ENCODE assay signal across 9 cellular contexts in the genomic region with DNA sequence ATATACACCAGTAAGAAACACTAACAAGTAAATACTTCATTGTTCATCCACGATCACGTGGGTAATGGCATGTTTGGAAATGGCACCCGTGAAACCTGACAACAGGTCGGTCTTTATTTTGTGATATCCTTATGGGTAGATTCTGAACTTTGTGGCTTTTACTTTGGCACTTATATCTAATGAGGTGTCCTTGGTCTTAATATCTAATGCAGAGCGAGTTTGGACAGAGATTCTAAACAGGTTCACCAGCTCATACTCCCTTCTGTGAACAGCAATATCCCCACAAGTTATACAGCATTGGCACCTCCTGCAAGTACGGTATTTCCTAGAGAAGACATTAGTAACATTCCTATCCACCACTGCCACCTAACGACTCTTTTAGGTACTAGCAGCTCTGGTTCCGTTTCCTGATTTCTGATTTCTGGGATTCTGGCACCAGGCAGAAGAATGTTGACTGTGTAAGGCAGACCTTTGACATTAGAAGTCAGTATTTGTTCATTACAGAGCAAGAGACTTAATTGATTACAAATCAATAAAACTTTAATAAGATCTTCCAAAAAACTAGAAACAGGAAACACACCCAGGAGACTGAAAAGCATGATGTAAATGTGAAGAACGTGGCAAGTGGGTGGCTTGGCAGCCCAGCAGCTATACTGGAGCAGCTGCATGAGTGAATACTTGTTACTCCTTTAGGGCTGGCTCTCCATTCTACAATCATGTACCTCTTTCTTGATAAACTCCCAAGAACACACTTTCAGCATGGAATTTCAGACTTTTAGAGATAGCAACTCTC. TPM values are rescaled to one million over a fixed set of nuclear protein-coding genes. Genes with fewer than 3 reads are reported as not detected.
A peak's percentile ranks its signal among the peaks of the same experiment; 100 is the strongest.
DNase-seq lines count a peak whose midpoint lies in the region; ATAC-seq, FAIRE-seq and TF ChIP-seq lines count a peak whose summit lies in the region.
"Had no signal": no experiment of that assay in that cellular context is flagged by ENCODE, and none has a peak within 500 bp of the region (broad histone marks: within the 10 kb centered on the region; RNA-seq: fewer than 3 reads in every experiment).

No MANE protein-coding gene starts in this region.

- H3K27me3 ChIP-seq in HepG2 (ENCODE audit: control insufficient read depth in 1 of 2, insufficient read depth in 2 of 2, low read length in 2 of 2): no peaks in the 10 kb centered on the region; a peak in 1 of 5 replicates

- POLR2A ChIA-PET in HEK293T (lab: Yijun Ruan, JAX): interaction anchor here (0.7 to 4.0 kb wide), 7 partner anchors 9 to 348 kb away, joined by 3 to 33 read pairs (median 3); a partner anchor contains a TSS
- POLR2A ChIA-PET in HepG2 (lab: Yijun Ruan, JAX): interaction anchor here (0.7 to 3.4 kb wide), 10 partner anchors 10 to 348 kb away, joined by 3 to 51 read pairs (median 5); a partner anchor contains a TSS

- peaks cover 17 to 44% of the 10 kb centered on the region in 2 experiments for H3K36me3 ChIP-seq in HepG2 (replicated peaks in 1 of 2; ENCODE audit: control insufficient read depth in 1 of 2, insufficient read depth in 2 of 2, low read length in 2 of 2)

- FAIRE-seq in G401.6 (lab: Jason Lieb, UNC) (peak; percentile 94), HepG2 (lab: Jason Lieb, UNC) (peak; percentile 86)

- WGBS in HepG2 (ENCODE audit: low lambda C conversion rate): 29% methylated on average over 9 of the region's 9 CpGs

- peaks cover 7% of the 10 kb centered on the region for H3K4me1 Mint-ChIP-seq in stimulated activated naive CD8-positive, alpha-beta T cell treated with anti-CD3 and anti-CD28 coated beads, Interleukin-15, Interleukin-2, amounts not matched to agents 100 ng/mL and 50 ng/mL, for 24 hours (ENCODE audit: low read depth)

- TF ChIP-seq EP300 in HepG2 (IDR thresholded peaks at IDR 0.05; ENCODE audit: low read depth in 2 of 2, low read length in 2 of 2) (no peak), HepG2 (CRISPR knock-in tag; IDR thresholded peaks at IDR 0.05; ENCODE audit: borderline replicate concordance) (no peak)

- no peaks in the 10 kb centered on the region for H3K36me3 Mint-ChIP-seq in stimulated activated naive CD8-positive, alpha-beta T cell treated with anti-CD3 and anti-CD28 coated beads, Interleukin-15, Interleukin-2, amounts not matched to agents 100 ng/mL and 50 ng/mL, for 24 hours (ENCODE audit: low read depth)

- CTCF ChIA-PET in HEK293T (lab: Yijun Ruan, JAX): interaction anchor here (0.8 to 2.2 kb wide), 7 partner anchors 10 to 268 kb away, joined by 3 to 17 read pairs (median 7); no protein-coding TSS in a partner anchor
- CTCF ChIA-PET in HepG2 (lab: Yijun Ruan, JAX; ENCODE audit: low intra/inter-chr PET ratio, low total read pairs): interaction anchor here (0.8 to 4.7 kb wide), 5 partner anchors 8 to 81 kb away, joined by 3 to 70 read pairs (median 9); no protein-coding TSS in a partner anchor

- no peak overlapping the region for H3K9ac ChIP-seq in HepG2 (ENCODE audit: insufficient read depth, low read depth, low read length)

- H3K9me3 ChIP-seq in HepG2 (ENCODE audit: low read length): no peaks in the 10 kb centered on the region

- peak; percentile 88 for TF ChIP-seq RAD21 in HepG2 (CRISPR knock-in tag; IDR thresholded peaks at IDR 0.05)

- no TSS peak for BruUV-seq in HepG2 (replicated peaks; lab: Mats Ljungman, UMichigan)

- peak overlapping the region; percentile 37 for H3K27ac ChIP-seq in HepG2 (ENCODE audit: extremely low read length, insufficient read depth, low read length)

- H3K4me3 Mint-ChIP-seq in stimulated activated naive CD8-positive, alpha-beta T cell treated with anti-CD3 and anti-CD28 coated beads, Interleukin-15, Interleukin-2, amounts not matched to agents 100 ng/mL and 50 ng/mL, for 24 hours: peak overlapping the region; percentile 49
- H3K4me3 Mint-ChIP-seq: dendritic cell treated with granulocyte-macrophage colony-stimulating factor and Interleukin-4, amounts not matched to agents 40 ng/mL and 50 ng/mL, for 4 days had no signal

- H3K79me2 ChIP-seq in HepG2 (ENCODE audit: insufficient read depth, low read length): peaks cover 82% of the 10 kb centered on the region

- ATAC-seq in HepG2: peak; percentile 52
- no peak for ATAC-seq in HG02678 (IDR thresholded peaks at IDR 0.05; ENCODE audit: unreplicated experiment)

- no peaks in the 10 kb centered on the region for H3K9me3 Mint-ChIP-seq in stimulated activated naive CD8-positive, alpha-beta T cell treated with anti-CD3 and anti-CD28 coated beads, Interleukin-15, Interleukin-2, amounts not matched to agents 100 ng/mL and 50 ng/mL, for 24 hours
- H3K9me3 Mint-ChIP-seq: dendritic cell treated with granulocyte-macrophage colony-stimulating factor and Interleukin-4, amounts not matched to agents 40 ng/mL and 50 ng/mL, for 4 days had no signal

- DNase-seq in HEK293T (ENCODE audit: extremely low spot score): peak; percentile 65
- peak; percentile 55 for DNase-seq in NCI-H2107 (lab: John Stamatoyannopoulos, UW)
- peak; percentile 19 for DNase-seq in T-helper 9 cell
- DNase-seq in choroid plexus epithelial cell (ENCODE audit: low read depth): peak; percentile 85
- DNase-seq in HepG2 (ENCODE audit: low spot score): peak; percentile 84

- peaks cover 45% of the 10 kb centered on the region for H3K4me1 ChIP-seq in HepG2 (ENCODE audit: insufficient read depth, low read length)

- TF ChIP-seq POLR2A in HepG2 (IDR thresholded peaks at IDR 0.05; ENCODE audit: insufficient read depth in 1 of 2, low read depth in 2 of 2, low read length in 2 of 2): peak in 1 of 2 experiments; percentile 25; a peak in 1 of 4 replicates

- no peak overlapping the region for H2AFZ ChIP-seq in HepG2 (ENCODE audit: low read length)

- TF ChIP-seq CTCF in choroid plexus epithelial cell (conservative IDR thresholded peaks at IDR 0.05; ENCODE audit: low read depth, low read length) (peak; percentile 84), HepG2 (CRISPR knock-in tag; IDR thresholded peaks at IDR 0.05) (peak; percentile 93)

- no peak overlapping the region for H3K4me3 ChIP-seq in choroid plexus epithelial cell (ENCODE audit: low read depth, low read length)
- H3K4me3 ChIP-seq in HepG2 (replicated peaks in 1 of 3; ENCODE audit: insufficient read depth in 1 of 3, low read depth in 2 of 3, low read length in 3 of 3): peak overlapping the region in 2 of 3 experiments; percentile 2 to 32; a peak in 1 of 6 replicates

- H3K27ac Mint-ChIP-seq in stimulated activated naive CD8-positive, alpha-beta T cell treated with anti-CD3 and anti-CD28 coated beads, Interleukin-15, Interleukin-2, amounts not matched to agents 100 ng/mL and 50 ng/mL, for 24 hours: no peak overlapping the region
- H3K27ac Mint-ChIP-seq: dendritic cell treated with granulocyte-macrophage colony-stimulating factor and Interleukin-4, amounts not matched to agents 40 ng/mL and 50 ng/mL, for 4 days had no signal

- H3K4me2 ChIP-seq in HepG2 (ENCODE audit: low read depth, low read length): peak overlapping the region; percentile 59

- H3K27me3 Mint-ChIP-seq in stimulated activated naive CD8-positive, alpha-beta T cell treated with anti-CD3 and anti-CD28 coated beads, Interleukin-15, Interleukin-2, amounts not matched to agents 100 ng/mL and 50 ng/mL, for 24 hours: no peaks in the 10 kb centered on the region
- H3K27me3 Mint-ChIP-seq: dendritic cell treated with granulocyte-macrophage colony-stimulating factor and Interleukin-4, amounts not matched to agents 40 ng/mL and 50 ng/mL, for 4 days had no signal

- intact Hi-C loops in HepG2 (cut with micrococcal nuclease; ENCODE audit: unreplicated experiment): loop anchor here (1.0 to 2.0 kb wide), 5 partner anchors 28 to 284 kb away; no protein-coding TSS in a partner anchor

- H4K20me1 ChIP-seq in HepG2 (ENCODE audit: insufficient read depth, low read length): peaks cover 63% of the 10 kb centered on the region

- in situ Hi-C loops in HepG2 (cut with HindIII; ENCODE audit: extremely low pct_ligation_motif_present, low pct_unique_long_range_greater_than_20kb): loop anchor here (5.0 kb wide), 1 partner anchor 34 kb away; no protein-coding TSS in a partner anchor

RNA-seq across cellular contexts. Expression of a gene that starts 2.5 kb away (rescaled TPM):
- 50.4 and 83.6 TPM in 2 replicates for total RNA-seq in HepG2 (2016; rRNA removed; fragmentation: Illumina TruSeq; extraction: Trizol)
- total RNA-seq in HepG2 (2016; cell fraction: cytosol; rRNA removed; fragmentation: Illumina TruSeq; extraction: Trizol; ENCODE audit: low read depth): 23.2 and 27.0 TPM in 2 replicates
- 48.4 and 82.5 TPM in 2 replicates for total RNA-seq in HepG2 (2016; cell fraction: insoluble cytoplasmic fraction; rRNA removed; fragmentation: Illumina TruSeq; extraction: Trizol)
- 22.2 and 27.0 TPM in 2 replicates for total RNA-seq in HepG2 (2016; cell fraction: membrane; rRNA removed; fragmentation: Illumina TruSeq; extraction: Trizol)
- total RNA-seq in HepG2 (2016; cell fraction: nucleus; rRNA removed; fragmentation: Illumina TruSeq; extraction: Trizol): 69.5 and 76.6 TPM in 2 replicates
- polyA plus RNA-seq in HepG2 (2011; rRNA removed): 401 and 507 TPM in 2 replicates
- polyA plus RNA-seq in HepG2 (2011; cell fraction: cytosol; rRNA removed): 420 and 539 TPM in 2 replicates
- 150 and 205 TPM in 2 replicates for polyA plus RNA-seq in HepG2 (2011; cell fraction: nucleus; rRNA removed)
- polyA plus RNA-seq in HepG2 (2012): 329 and 401 TPM in 2 replicates
- 25.5 and 31.5 TPM in 2 replicates for polyA plus RNA-seq in HepG2 (2016; cell fraction: cytosol; fragmentation: Illumina TruSeq; extraction: Trizol; ENCODE audit: low read depth)
- 65.2 and 70.4 TPM in 2 replicates for polyA plus RNA-seq in HepG2 (2016; cell fraction: insoluble cytoplasmic fraction; fragmentation: Illumina TruSeq; extraction: Trizol; ENCODE audit: low read depth)
- polyA plus RNA-seq in HepG2 (2016; cell fraction: membrane; fragmentation: Illumina TruSeq; extraction: Trizol; ENCODE audit: low read depth): 23.0 and 26.6 TPM in 2 replicates
- polyA plus RNA-seq in HepG2 (2016; cell fraction: nucleus; fragmentation: Illumina TruSeq; extraction: Trizol; ENCODE audit: insufficient read depth, low read depth): 153 and 158 TPM in 2 replicates
- 12.3 and 417 TPM in 2 replicates for polyA minus RNA-seq in HepG2 (2011; rRNA and poly(A)+ RNA removed; ENCODE audit: low replicate concordance)
- polyA minus RNA-seq in HepG2 (2011; cell fraction: cytosol; rRNA and poly(A)+ RNA removed): 112 and 146 TPM in 2 replicates
- 99.3 and 162 TPM in 2 replicates for polyA minus RNA-seq in HepG2 (2011; cell fraction: nucleus; rRNA and poly(A)+ RNA removed)

RNA-seq across cellular contexts. Expression of a gene that starts 6.7 kb away (rescaled TPM):
- 72.6 and 109 TPM in 2 replicates for total RNA-seq in HepG2 (2016; rRNA removed; fragmentation: Illumina TruSeq; extraction: Trizol)
- 10.9 and 11.4 TPM in 2 replicates for total RNA-seq in HepG2 (2016; cell fraction: cytosol; rRNA removed; fragmentation: Illumina TruSeq; extraction: Trizol; ENCODE audit: low read depth)
- 67.4 and 98.7 TPM in 2 replicates for total RNA-seq in HepG2 (2016; cell fraction: insoluble cytoplasmic fraction; rRNA removed; fragmentation: Illumina TruSeq; extraction: Trizol)
- total RNA-seq in HepG2 (2016; cell fraction: membrane; rRNA removed; fragmentation: Illumina TruSeq; extraction: Trizol): 28.9 and 30.2 TPM in 2 replicates
- total RNA-seq in HepG2 (2016; cell fraction: nucleus; rRNA removed; fragmentation: Illumina TruSeq; extraction: Trizol): 95.6 and 108 TPM in 2 replicates
- 983 and 1,053 TPM in 2 replicates for polyA plus RNA-seq in HepG2 (2011; rRNA removed)
- 857 and 1,050 TPM in 2 replicates for polyA plus RNA-seq in HepG2 (2011; cell fraction: cytosol; rRNA removed)
- polyA plus RNA-seq in HepG2 (2011; cell fraction: nucleus; rRNA removed): 311 and 364 TPM in 2 replicates
- polyA plus RNA-seq in HepG2 (2012): 204 and 361 TPM in 2 replicates
- polyA plus RNA-seq in HepG2 (2016; cell fraction: cytosol; fragmentation: Illumina TruSeq; extraction: Trizol; ENCODE audit: low read depth): 16.1 and 18.9 TPM in 2 replicates
- polyA plus RNA-seq in HepG2 (2016; cell fraction: insoluble cytoplasmic fraction; fragmentation: Illumina TruSeq; extraction: Trizol; ENCODE audit: low read depth): 74.2 and 86.3 TPM in 2 replicates
- polyA plus RNA-seq in HepG2 (2016; cell fraction: membrane; fragmentation: Illumina TruSeq; extraction: Trizol; ENCODE audit: low read depth): 32.5 and 32.6 TPM in 2 replicates
- 155 and 191 TPM in 2 replicates for polyA plus RNA-seq in HepG2 (2016; cell fraction: nucleus; fragmentation: Illumina TruSeq; extraction: Trizol; ENCODE audit: insufficient read depth, low read depth)
- polyA minus RNA-seq in HepG2 (2011; rRNA and poly(A)+ RNA removed; ENCODE audit: low replicate concordance): 8.4 and 784 TPM in 2 replicates
- polyA minus RNA-seq in HepG2 (2011; cell fraction: cytosol; rRNA and poly(A)+ RNA removed): 239 and 293 TPM in 2 replicates
- 93.9 and 153 TPM in 2 replicates for polyA minus RNA-seq in HepG2 (2011; cell fraction: nucleus; rRNA and poly(A)+ RNA removed)

RNA-seq across cellular contexts. Expression of a gene that starts 49.6 kb away (rescaled TPM):
- not detected in 2 replicates for total RNA-seq in HepG2 (2016; rRNA removed; fragmentation: Illumina TruSeq; extraction: Trizol)
- not detected in 2 replicates for total RNA-seq in HepG2 (2016; cell fraction: cytosol; rRNA removed; fragmentation: Illumina TruSeq; extraction: Trizol; ENCODE audit: low read depth)
- not detected in 2 replicates for total RNA-seq in HepG2 (2016; cell fraction: insoluble cytoplasmic fraction; rRNA removed; fragmentation: Illumina TruSeq; extraction: Trizol)
- total RNA-seq in HepG2 (2016; cell fraction: membrane; rRNA removed; fragmentation: Illumina TruSeq; extraction: Trizol): not detected in 2 replicates
- not detected in 2 replicates for total RNA-seq in HepG2 (2016; cell fraction: nucleus; rRNA removed; fragmentation: Illumina TruSeq; extraction: Trizol)
- 0.09 TPM in 1 of 2 replicates, not detected in the other for polyA plus RNA-seq in HepG2 (2011; rRNA removed)
- not detected in 2 replicates for polyA plus RNA-seq in HepG2 (2011; cell fraction: cytosol; rRNA removed)
- polyA plus RNA-seq in HepG2 (2011; cell fraction: nucleus; rRNA removed): 0.18 and 0.38 TPM in 2 replicates
- not detected in 2 replicates for polyA plus RNA-seq in HepG2 (2012)
- not detected in 2 replicates for polyA plus RNA-seq in HepG2 (2016; cell fraction: cytosol; fragmentation: Illumina TruSeq; extraction: Trizol; ENCODE audit: low read depth)
- not detected in 2 replicates for polyA plus RNA-seq in HepG2 (2016; cell fraction: insoluble cytoplasmic fraction; fragmentation: Illumina TruSeq; extraction: Trizol; ENCODE audit: low read depth)
- polyA plus RNA-seq in HepG2 (2016; cell fraction: membrane; fragmentation: Illumina TruSeq; extraction: Trizol; ENCODE audit: low read depth): not detected in 2 replicates
- not detected in 2 replicates for polyA plus RNA-seq in HepG2 (2016; cell fraction: nucleus; fragmentation: Illumina TruSeq; extraction: Trizol; ENCODE audit: insufficient read depth, low read depth)
- 0.26 and 0.50 TPM in 2 replicates for polyA minus RNA-seq in HepG2 (2011; rRNA and poly(A)+ RNA removed; ENCODE audit: low replicate concordance)
- polyA minus RNA-seq in HepG2 (2011; cell fraction: cytosol; rRNA and poly(A)+ RNA removed): not detected in 2 replicates
- polyA minus RNA-seq in HepG2 (2011; cell fraction: nucleus; rRNA and poly(A)+ RNA removed): not detected in 2 replicates

RNA-seq across cellular contexts. Expression of a gene that starts 54.6 kb away (rescaled TPM):
- not detected in 2 replicates for total RNA-seq in HepG2 (2016; rRNA removed; fragmentation: Illumina TruSeq; extraction: Trizol)
- not detected in 2 replicates for total RNA-seq in HepG2 (2016; cell fraction: cytosol; rRNA removed; fragmentation: Illumina TruSeq; extraction: Trizol; ENCODE audit: low read depth)
- total RNA-seq in HepG2 (2016; cell fraction: insoluble cytoplasmic fraction; rRNA removed; fragmentation: Illumina TruSeq; extraction: Trizol): not detected in 2 replicates
- total RNA-seq in HepG2 (2016; cell fraction: membrane; rRNA removed; fragmentation: Illumina TruSeq; extraction: Trizol): not detected in 2 replicates
- total RNA-seq in HepG2 (2016; cell fraction: nucleus; rRNA removed; fragmentation: Illumina TruSeq; extraction: Trizol): not detected in 2 replicates
- not detected in 2 replicates for polyA plus RNA-seq in HepG2 (2011; rRNA removed)
- not detected in 2 replicates for polyA plus RNA-seq in HepG2 (2011; cell fraction: cytosol; rRNA removed)
- not detected in 2 replicates for polyA plus RNA-seq in HepG2 (2011; cell fraction: nucleus; rRNA removed)
- not detected in 2 replicates for polyA plus RNA-seq in HepG2 (2012)
- not detected in 2 replicates for polyA plus RNA-seq in HepG2 (2016; cell fraction: cytosol; fragmentation: Illumina TruSeq; extraction: Trizol; ENCODE audit: low read depth)
- not detected in 2 replicates for polyA plus RNA-seq in HepG2 (2016; cell fraction: insoluble cytoplasmic fraction; fragmentation: Illumina TruSeq; extraction: Trizol; ENCODE audit: low read depth)
- not detected in 2 replicates for polyA plus RNA-seq in HepG2 (2016; cell fraction: membrane; fragmentation: Illumina TruSeq; extraction: Trizol; ENCODE audit: low read depth)
- not detected in 2 replicates for polyA plus RNA-seq in HepG2 (2016; cell fraction: nucleus; fragmentation: Illumina TruSeq; extraction: Trizol; ENCODE audit: insufficient read depth, low read depth)
- polyA minus RNA-seq in HepG2 (2011; rRNA and poly(A)+ RNA removed; ENCODE audit: low replicate concordance): not detected in 2 replicates
- polyA minus RNA-seq in HepG2 (2011; cell fraction: cytosol; rRNA and poly(A)+ RNA removed): not detected in 2 replicates
- not detected in 2 replicates for polyA minus RNA-seq in HepG2 (2011; cell fraction: nucleus; rRNA and poly(A)+ RNA removed)

Comparison
In these comparisons a context has a peak if more than half of its experiments do, and no peak if none do; other contexts are left out.
1. DNase-seq: peak in every context shown above with its lines; median percentile 85 in choroid plexus epithelial cell; 84 in HepG2; 65 in HEK293T; 55 in NCI-H2107; 19 in T-helper 9 cell.